ENCODE assay signal across 22 cellular contexts in the genomic region with DNA sequence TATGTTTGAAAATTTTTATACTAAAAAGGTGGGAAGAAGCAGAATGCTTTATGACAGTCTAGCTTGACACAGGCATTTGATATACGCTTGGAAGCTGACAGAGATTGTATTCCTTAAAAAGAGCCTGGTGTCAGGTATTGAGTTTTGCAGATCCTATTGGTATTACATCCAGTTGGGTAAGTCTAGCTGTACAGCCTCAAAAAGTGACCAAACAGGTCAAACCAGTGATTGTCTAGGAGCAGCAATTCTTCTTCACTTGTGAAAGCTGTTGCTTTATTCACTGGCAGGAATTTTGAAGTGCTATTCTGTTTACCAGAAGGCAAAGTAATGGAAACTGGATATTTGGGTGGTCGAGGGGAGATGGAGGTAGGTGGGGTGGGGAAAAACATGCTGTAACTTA.
DNase-seq lines count a peak whose midpoint lies in the region; ATAC-seq and TF ChIP-seq lines count a peak whose summit lies in the region.
"Had no signal": no experiment of that assay in that cellular context is flagged by ENCODE, and none has a peak within 500 bp of the region (broad histone marks: within the 10 kb centered on the region; RNA-seq: fewer than 3 reads in every experiment).

No MANE protein-coding gene starts in this region.

- DNase-seq in NCI-H2196 (lab: John Stamatoyannopoulos, UW; ENCODE audit: unreplicated experiment) (peak; percentile 38), NCI-H2196 treated with DMSO at 0.1 percent for 48 hours (lab: John Stamatoyannopoulos, UW; ENCODE audit: unreplicated experiment) (no peak), NCI-H526 treated with DMSO at 0.1 percent for 48 hours (lab: John Stamatoyannopoulos, UW) (peak; percentile 20), hepatocyte (ENCODE audit: low spot score) (peak; percentile 29), type B pancreatic cell (ENCODE audit: extremely low spot score, unreplicated experiment) (no peak), nephron progenitor cell (no peak), T-helper 2 cell (no peak)
- DNase-seq: 8988T; activated CD4-positive, alpha-beta T cell treated with anti-CD3 and anti-CD28 coated beads, Interleukin-2, amount 50 U/mL, for 4 hours; dermis blood vessel endothelial cell; foreskin melanocyte; HFFc6; hippocampal formation; MG63; NCI-H187; nucleus accumbens; right lobe of liver; stimulated activated CD4-positive, alpha-beta T cell treated with anti-CD3 and anti-CD28 coated beads, Interleukin-15, amount 100 ng/mL, for 24 hours had no signal

- H3K27me3 ChIP-seq in hepatocyte = no peaks in the 10 kb centered on the region
- H3K27me3 ChIP-seq: MG63, right lobe of liver, vagina had no signal

- H3K4me3 ChIP-seq in hepatocyte = no peak overlapping the region
- H3K4me3 ChIP-seq: MG63, right lobe of liver, vagina had no signal

- no peaks in the 10 kb centered on the region for H3K9me2 ChIP-seq in hepatocyte (replicated peaks; ENCODE audit: insufficient read depth)

- peak overlapping the region; percentile 46 for H3K27ac Mint-ChIP-seq in type B pancreatic cell
- no peak overlapping the region for H3K27ac Mint-ChIP-seq in nephron progenitor cell
- H3K27ac Mint-ChIP-seq: B cell; HFFc6; T-helper 1 cell treated with Interleukin-12 subunit alpha and Interleukin-12 subunit beta and Interleukin-4 antibody, amounts not matched to agents 30 μg/mL and 1 μg/mL, for 36 hours had no signal

- no peaks in the 10 kb centered on the region for H3K79me2 ChIP-seq in hepatocyte

- no peak for ATAC-seq in GM19351 (IDR thresholded peaks at IDR 0.05; ENCODE audit: unreplicated experiment)
- ATAC-seq: right lobe of liver had no signal

- H3K4me1 ChIP-seq in hepatocyte (ENCODE audit: insufficient read depth) = no peaks in the 10 kb centered on the region
- H3K4me1 ChIP-seq: right lobe of liver, vagina had no signal

- H3K9me3 Mint-ChIP-seq in type B pancreatic cell (peaks cover 4% of the 10 kb centered on the region), nephron progenitor cell (peaks cover 2% of the 10 kb centered on the region)
- H3K9me3 Mint-ChIP-seq: T-helper 1 cell treated with Interleukin-12 subunit alpha and Interleukin-12 subunit beta and Interleukin-4 antibody, amounts not matched to agents 30 μg/mL and 1 μg/mL, for 36 hours had no signal

- no peak overlapping the region for H3K4me2 ChIP-seq in hepatocyte

- no peaks in the 10 kb centered on the region for H3K27me3 Mint-ChIP-seq in type B pancreatic cell
- H3K27me3 Mint-ChIP-seq in nephron progenitor cell (ENCODE audit: low read depth, poor library complexity) = peaks cover 4% of the 10 kb centered on the region

- WGBS in hepatocyte (ENCODE audit: low lambda C conversion rate, missing lambda C conversion rate) = 68% methylated on average over 2 of the region's 2 CpGs

- H4K20me1 ChIP-seq in hepatocyte (ENCODE audit: insufficient read depth, poor library complexity, severe bottlenecking) = no peaks in the 10 kb centered on the region

- TF ChIP-seq CTCF in hepatocyte (IDR thresholded peaks at IDR 0.05; ENCODE audit: poor library complexity) = no peak
- TF ChIP-seq CTCF in type B pancreatic cell (conservative IDR thresholded peaks at IDR 0.05) = no peak
- TF ChIP-seq CTCF in nephron progenitor cell (IDR thresholded peaks at IDR 0.05) = no peak

- H3K27ac ChIP-seq in hepatocyte = no peak overlapping the region
- H3K27ac ChIP-seq: right lobe of liver, vagina had no signal

- peak overlapping the region; percentile 27 for H3K4me3 Mint-ChIP-seq in type B pancreatic cell
- no peak overlapping the region for H3K4me3 Mint-ChIP-seq in nephron progenitor cell
- H3K4me3 Mint-ChIP-seq: B cell; HFFc6; T-helper 1 cell treated with Interleukin-12 subunit alpha and Interleukin-12 subunit beta and Interleukin-4 antibody, amounts not matched to agents 30 μg/mL and 1 μg/mL, for 36 hours had no signal

- H3K4me1 Mint-ChIP-seq in type B pancreatic cell (ENCODE audit: unreplicated experiment) (peaks cover 32% of the 10 kb centered on the region), nephron progenitor cell (peaks cover under 1% of the 10 kb centered on the region)
- H3K4me1 Mint-ChIP-seq: B cell had no signal

- H3K36me3 ChIP-seq in hepatocyte (replicated peaks; ENCODE audit: insufficient read depth, low read depth) = no peaks in the 10 kb centered on the region
- H3K36me3 ChIP-seq: MG63, right lobe of liver, vagina had no signal

- no peaks in the 10 kb centered on the region for H3K9me3 ChIP-seq in hepatocyte (ENCODE audit: low read depth)
- H3K9me3 ChIP-seq: MG63, right lobe of liver, vagina had no signal

- no peak overlapping the region for H2AFZ ChIP-seq in hepatocyte

- peaks cover 3% of the 10 kb centered on the region for H3K36me3 Mint-ChIP-seq in type B pancreatic cell
- no peaks in the 10 kb centered on the region for H3K36me3 Mint-ChIP-seq in nephron progenitor cell (ENCODE audit: low read depth)

Comparison
In these comparisons a context has a peak if more than half of its experiments do, and no peak if none do; other contexts are left out.
1. DNase-seq: peak in NCI-H2196 (single experiment), NCI-H526 treated with DMSO at 0.1 percent for 48 hours (single experiment) and hepatocyte (single experiment); none in NCI-H2196 treated with DMSO at 0.1 percent for 48 hours (single experiment), type B pancreatic cell (single experiment), nephron progenitor cell (single experiment) and T-helper 2 cell (0 of 5).